ENCODE assay signal across 28 cellular contexts in the genomic region with DNA sequence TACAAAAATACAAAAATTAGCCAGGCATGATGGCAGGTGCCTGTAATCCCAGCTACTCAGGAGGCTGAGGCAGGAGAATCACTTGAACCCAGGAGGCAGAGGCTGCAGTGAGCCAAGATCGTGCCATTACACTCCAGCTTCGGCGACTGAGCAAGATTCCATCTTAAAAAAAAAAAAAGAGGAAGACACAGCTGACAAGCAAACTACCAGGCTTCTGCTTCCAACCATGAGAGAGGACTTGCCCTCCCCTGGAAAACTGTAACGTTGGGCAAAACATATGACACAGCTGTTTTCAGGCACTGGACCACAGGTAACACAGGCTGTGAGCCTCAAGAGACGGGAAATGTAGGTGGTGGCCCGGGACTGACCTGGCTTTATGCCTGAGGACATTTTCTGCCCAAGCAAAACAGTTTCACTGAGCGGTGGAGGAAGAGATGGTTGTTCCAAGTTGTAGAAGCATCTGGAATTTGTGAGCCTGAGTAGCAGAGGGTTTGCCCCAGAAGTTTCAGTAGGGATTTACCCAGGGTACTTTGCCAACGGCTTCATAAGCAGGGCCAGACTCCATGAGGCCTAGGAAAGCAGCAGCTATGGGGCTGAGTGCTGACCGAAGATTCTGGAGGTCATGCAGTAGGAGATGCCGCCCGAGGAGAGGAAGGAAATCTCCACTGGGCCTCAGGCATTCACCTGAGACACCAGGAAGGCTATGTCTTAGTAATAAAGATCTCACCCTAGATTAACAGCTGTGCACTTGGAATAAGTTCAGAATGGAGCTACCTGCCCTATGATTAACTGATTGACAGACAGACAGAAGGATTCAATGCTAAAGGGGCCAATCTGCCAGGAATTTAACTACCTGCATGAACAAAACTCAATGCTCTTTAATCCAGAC.
DNase-seq lines count a peak whose midpoint lies in the region; ATAC-seq, FAIRE-seq and TF ChIP-seq lines count a peak whose summit lies in the region.
"Had no signal": no experiment of that assay in that cellular context is flagged by ENCODE, and none has a peak within 500 bp of the region (broad histone marks: within the 10 kb centered on the region; RNA-seq: fewer than 3 reads in every experiment).

No MANE protein-coding gene starts in this region.

- no peak for TF ChIP-seq EP300 in K562 (IDR thresholded peaks at IDR 0.05; ENCODE audit: low read length)

- no peak overlapping the region for H4K8ac ChIP-seq in mesenchymal stem cell (ENCODE audit: low read length)

- TF ChIP-seq RAD21 in K562 (CRISPR knock-in tag; conservative IDR thresholded peaks at IDR 0.05 in 1 of 2, IDR thresholded peaks at IDR 0.05 in 1 of 2), result no peak

- POLR2A ChIA-PET in K562 (lab: Yijun Ruan, JAX), result interaction anchor here (0.7 to 1.0 kb wide), 2 partner anchors 17 to 171 kb away, joined by 3 read pairs; no protein-coding TSS in a partner anchor
- POLR2A ChIA-PET in CD8-positive, alpha-beta T cell (lab: Charles Lee), result no interaction called here

- H3K27me3 Mint-ChIP-seq in CD8-positive, alpha-beta T cell (ENCODE audit: low read depth), result no peaks in the 10 kb centered on the region
- H3K27me3 Mint-ChIP-seq: activated CD4-positive, alpha-beta T cell treated with anti-CD3 and anti-CD28 coated beads, Interleukin-2, amount 10 ng/mL, durations not matched to agents 7 days and 5 days; activated naive CD8-positive, alpha-beta T cell treated with anti-CD3 and anti-CD28 coated beads, Interleukin-2, amount 50 U/mL, for 24 hours; B cell had no signal

- peaks cover 35% of the 10 kb centered on the region for H3K79me1 ChIP-seq in mesenchymal stem cell (replicated peaks; ENCODE audit: low read length, poor library complexity, severe bottlenecking)

- H3K27ac ChIP-seq in K562 (ENCODE audit: extremely low read depth, low read depth, low read length) (no peak overlapping the region), mesenchymal stem cell (ENCODE audit: low read length, poor library complexity, severe bottlenecking) (peak overlapping the region; percentile 38)
- no peak overlapping the region for H3K27ac ChIP-seq in CD8-positive, alpha-beta T cell (ENCODE audit: low read depth, low read length)
- H3K27ac ChIP-seq: lower lobe of right lung, sigmoid colon, upper lobe of right lung had no signal

- no TSS peak for BruUV-seq in K562 (replicated peaks; lab: Mats Ljungman, UMichigan)

- peaks cover 3% of the 10 kb centered on the region; the same call in 1 of the 3 replicates for H3K79me2 ChIP-seq in K562 (ENCODE audit: control insufficient read depth, insufficient read depth, low read length)

- H3K36me3 ChIP-seq in K562 (ENCODE audit: control insufficient read depth, insufficient read depth, low read length) (peaks cover 42% of the 10 kb centered on the region; the same call in 2 of the 3 replicates), mesenchymal stem cell (ENCODE audit: control insufficient read depth in 1 of 2, insufficient read depth in 2 of 2, low read depth in 1 of 2, low read length in 2 of 2) (peaks cover 22 to 34% of the 10 kb centered on the region in 2 experiments)
- no peaks in the 10 kb centered on the region for H3K36me3 ChIP-seq in CD8-positive, alpha-beta T cell (ENCODE audit: insufficient read depth, low read length)

- CTCF ChIA-PET in K562 (lab: Yijun Ruan, JAX; ENCODE audit: low intra/inter-chr PET ratio), result no interaction called here
- CTCF ChIA-PET in CD8-positive, alpha-beta T cell (lab: Charles Lee), result no interaction called here

- FAIRE-seq in K562 (lab: Jason Lieb, UNC), result no peak

- no peak overlapping the region for H3K9ac ChIP-seq in K562 (ENCODE audit: insufficient read depth in 1 of 2, low read depth in 2 of 2, low read length in 2 of 2)
- no peak overlapping the region for H3K9ac ChIP-seq in mesenchymal stem cell (ENCODE audit: low read length)

- H3K27ac Mint-ChIP-seq in CD8-positive, alpha-beta T cell, result no peak overlapping the region
- H3K27ac Mint-ChIP-seq: activated CD4-positive, alpha-beta T cell treated with anti-CD3 and anti-CD28 coated beads, Interleukin-2, amount 10 ng/mL, durations not matched to agents 7 days and 5 days; activated naive CD8-positive, alpha-beta T cell treated with anti-CD3 and anti-CD28 coated beads, Interleukin-2, amount 50 U/mL, for 24 hours; B cell; stimulated activated effector memory CD8-positive, alpha-beta T cell treated with anti-CD3 and anti-CD28 coated beads, Interleukin-12 subunit alpha, Interleukin-12 subunit beta, amount 100 ng/mL, for 72 hours had no signal

- H2AFZ ChIP-seq in K562 (ENCODE audit: low read depth, low read length) (no peak overlapping the region), mesenchymal stem cell (ENCODE audit: low read depth, low read length) (no peak overlapping the region)

- peak overlapping the region in 1 of 2 experiments; percentile 48 for H3K14ac ChIP-seq in mesenchymal stem cell (ENCODE audit: low read length in 2 of 2)

- no peaks in the 10 kb centered on the region for H3K4me1 Mint-ChIP-seq in CD8-positive, alpha-beta T cell (ENCODE audit: low read depth)
- H3K4me1 Mint-ChIP-seq: activated CD4-positive, alpha-beta T cell treated with anti-CD3 and anti-CD28 coated beads, Interleukin-2, amount 10 ng/mL, durations not matched to agents 7 days and 5 days; activated naive CD8-positive, alpha-beta T cell treated with anti-CD3 and anti-CD28 coated beads, Interleukin-2, amount 50 U/mL, for 24 hours; stimulated activated effector memory CD8-positive, alpha-beta T cell treated with anti-CD3 and anti-CD28 coated beads, Interleukin-12 subunit alpha, Interleukin-12 subunit beta, amount 100 ng/mL, for 72 hours had no signal

- no peak overlapping the region for H3K4ac ChIP-seq in mesenchymal stem cell (ENCODE audit: low read depth in 1 of 2, low read length in 2 of 2)

- H2BK120ac ChIP-seq in mesenchymal stem cell (ENCODE audit: low read depth, low read length), result no peak overlapping the region

- H4K20me1 ChIP-seq in K562 (replicated peaks; ENCODE audit: control insufficient read depth, insufficient read depth, low read length), result no peaks in the 10 kb centered on the region

- no peaks in the 10 kb centered on the region for H3K9me3 Mint-ChIP-seq in CD8-positive, alpha-beta T cell
- H3K9me3 Mint-ChIP-seq: activated CD4-positive, alpha-beta T cell treated with anti-CD3 and anti-CD28 coated beads, Interleukin-2, amount 10 ng/mL, durations not matched to agents 7 days and 5 days; activated naive CD8-positive, alpha-beta T cell treated with anti-CD3 and anti-CD28 coated beads, Interleukin-2, amount 50 U/mL, for 24 hours; activated T-cell treated with anti-CD3 and anti-CD28 coated beads, Interleukin-2, amount 50 U/mL, for 4 hours; stimulated activated effector memory CD8-positive, alpha-beta T cell treated with anti-CD3 and anti-CD28 coated beads, Interleukin-12 subunit alpha, Interleukin-12 subunit beta, amount 100 ng/mL, for 72 hours had no signal

- no peaks in the 10 kb centered on the region for H3K9me1 ChIP-seq in K562 (ENCODE audit: control insufficient read depth, insufficient read depth, low read length)

- no peak overlapping the region for H3K4me2 ChIP-seq in K562 (ENCODE audit: insufficient read depth, low read length)
- H3K4me2 ChIP-seq in mesenchymal stem cell (ENCODE audit: low read length, poor library complexity, severe bottlenecking), result no peak overlapping the region

- H4K91ac ChIP-seq in mesenchymal stem cell (ENCODE audit: low read length), result no peak overlapping the region

- in situ Hi-C loops in K562 (cut with MboI), result no loop called here

- no peak overlapping the region for H3K4me3 ChIP-seq in K562
- H3K4me3 ChIP-seq in mesenchymal stem cell (ENCODE audit: insufficient read depth in 1 of 2, low read depth in 1 of 2, low read length in 2 of 2), result no peak overlapping the region
- H3K4me3 ChIP-seq in CD8-positive, alpha-beta T cell (ENCODE audit: low read depth, low read length), result no peak overlapping the region
- H3K4me3 ChIP-seq: lower lobe of right lung, sigmoid colon, upper lobe of right lung had no signal

- TF ChIP-seq CTCF in K562 (IDR thresholded peaks at IDR 0.05 in 2 of 3, conservative IDR thresholded peaks at IDR 0.05 in 1 of 3; ENCODE audit: insufficient read depth in 2 of 3, low read depth in 1 of 3, low read length in 3 of 3), result no peak
- no peak for TF ChIP-seq CTCF in CD8-positive, alpha-beta T cell (IDR thresholded peaks at IDR 0.05)

- no peak overlapping the region for H3K4me3 Mint-ChIP-seq in CD8-positive, alpha-beta T cell
- H3K4me3 Mint-ChIP-seq: activated CD4-positive, alpha-beta T cell treated with anti-CD3 and anti-CD28 coated beads, Interleukin-2, amount 10 ng/mL, durations not matched to agents 7 days and 5 days; activated naive CD8-positive, alpha-beta T cell treated with anti-CD3 and anti-CD28 coated beads, Interleukin-2, amount 50 U/mL, for 24 hours; activated T-cell treated with anti-CD3 and anti-CD28 coated beads, Interleukin-2, amount 50 U/mL, for 4 hours; B cell; stimulated activated effector memory CD8-positive, alpha-beta T cell treated with anti-CD3 and anti-CD28 coated beads, Interleukin-12 subunit alpha, Interleukin-12 subunit beta, amount 100 ng/mL, for 72 hours had no signal

- H3K4me1 ChIP-seq in K562 (replicated peaks in 1 of 2; ENCODE audit: control insufficient read depth in 2 of 2, insufficient read depth in 2 of 2, low read length in 2 of 2) (peaks cover 6 to 10% of the 10 kb centered on the region in 2 experiments; a peak in 3 of 5 replicates), mesenchymal stem cell (ENCODE audit: control insufficient read depth, insufficient read depth, low read depth, low read length) (peaks cover 4% of the 10 kb centered on the region)
- no peaks in the 10 kb centered on the region for H3K4me1 ChIP-seq in CD8-positive, alpha-beta T cell (ENCODE audit: insufficient read depth, low read length)
- H3K4me1 ChIP-seq: lower lobe of right lung, sigmoid colon, upper lobe of right lung had no signal

- H3K9me3 ChIP-seq in K562 (replicated peaks; ENCODE audit: control insufficient read depth, insufficient read depth, low read depth, low read length), result no peaks in the 10 kb centered on the region
- no peaks in the 10 kb centered on the region for H3K9me3 ChIP-seq in mesenchymal stem cell (ENCODE audit: control insufficient read depth, low read length)
- no peaks in the 10 kb centered on the region for H3K9me3 ChIP-seq in CD8-positive, alpha-beta T cell (ENCODE audit: low read length)
- H3K9me3 ChIP-seq: lower lobe of right lung, sigmoid colon, upper lobe of right lung had no signal

- H3K23ac ChIP-seq in mesenchymal stem cell (ENCODE audit: low read length in 2 of 2), result no peak overlapping the region

- H3K18ac ChIP-seq in mesenchymal stem cell (ENCODE audit: low read depth in 1 of 2, low read length in 2 of 2), result peak overlapping the region; percentile 43 to 76

- H2BK15ac ChIP-seq in mesenchymal stem cell (ENCODE audit: low read depth, poor library complexity, severe bottlenecking), result no peak overlapping the region

- peak overlapping the region in 1 of 2 experiments; percentile 39 for H2BK12ac ChIP-seq in mesenchymal stem cell (ENCODE audit: low read length in 2 of 2)

- peak; percentile 79 for DNase-seq in DMS 273 (lab: John Stamatoyannopoulos, UW; ENCODE audit: unreplicated experiment)
- DNase-seq in NCI-H2171 (lab: John Stamatoyannopoulos, UW), result peak; percentile 11
- DNase-seq in K562 (ENCODE audit: extremely low read depth in 1 of 4, low spot score in 3 of 4), result no peak
- DNase-seq in mesenchymal stem cell, result no peak
- no peak for DNase-seq in SKM-1 (lab: John Stamatoyannopoulos, UW; ENCODE audit: unreplicated experiment)
- DNase-seq in anterior cingulate cortex (lab: John Stamatoyannopoulos, UW), result no peak
- DNase-seq in CD8-positive, alpha-beta T cell, result no peak
- DNase-seq: activated CD4-positive, alpha-beta T cell treated with anti-CD3 and anti-CD28 coated beads, Interleukin-2, amount 10 ng/mL, durations not matched to agents 7 days and 5 days; activated gamma-delta T cell treated with Interleukin-2 at 50 U/mL for 16 hours; activated naive CD8-positive, alpha-beta T cell treated with anti-CD3 and anti-CD28 coated beads, Interleukin-2, amount 50 U/mL, for 24 hours; activated T-cell treated with anti-CD3 and anti-CD28 coated beads, Interleukin-2, amount 50 U/mL, for 4 hours; COR-L47; DMS79 treated with DMSO at 0.1 percent for 48 hours; HCEC 1CT; IMR-90; lower lobe of right lung; NCI-H1105; NCI-H2029; NCI-H2227 treated with DMSO at 0.1 percent for 48 hours; NCI-H748 treated with DMSO at 0.1 percent for 48 hours; posterior cingulate gyrus; sigmoid colon; stimulated activated CD4-positive, alpha-beta T cell treated with anti-CD3 and anti-CD28 coated beads, Interleukin-4, amount 100 ng/mL, for 24 hours; upper lobe of right lung had no signal

- intact Hi-C loops in K562 (cut with micrococcal nuclease), result no loop called here
- intact Hi-C loops in CD8-positive, alpha-beta T cell (cut with DNase I, micrococcal nuclease), result no loop called here

- no peaks in the 10 kb centered on the region for H3K27me3 ChIP-seq in K562 (ENCODE audit: control insufficient read depth in 2 of 2, insufficient read depth in 2 of 2, low read length in 2 of 2)
- no peaks in the 10 kb centered on the region for H3K27me3 ChIP-seq in mesenchymal stem cell (ENCODE audit: control insufficient read depth in 1 of 2, insufficient read depth in 1 of 2, low read length in 2 of 2)
- no peaks in the 10 kb centered on the region for H3K27me3 ChIP-seq in CD8-positive, alpha-beta T cell (ENCODE audit: insufficient read depth, low read length)
- H3K27me3 ChIP-seq: sigmoid colon, upper lobe of right lung had no signal

- WGBS in K562 (ENCODE audit: insufficient coverage, low coverage, missing lambda C conversion rate), result 63% methylated on average over 7 of the region's 11 CpGs
- WGBS in mesenchymal stem cell, result 91% methylated on average over 11 of the region's 11 CpGs

- H2AK5ac ChIP-seq in mesenchymal stem cell (ENCODE audit: low read length, severe bottlenecking), result no peak overlapping the region

- ATAC-seq in K562, result no peak
- no peak for ATAC-seq in CD8-positive, alpha-beta T cell
- ATAC-seq in HG02798 (IDR thresholded peaks at IDR 0.05; ENCODE audit: poor library complexity, unreplicated experiment), result no peak
- ATAC-seq: activated naive CD8-positive, alpha-beta T cell treated with anti-CD3 and anti-CD28 coated beads, Interleukin-2, amount 50 U/mL, for 24 hours; activated T-cell treated with anti-CD3 and anti-CD28 coated beads, Interleukin-2, amount 50 U/mL, for 4 hours; lower lobe of right lung; Right ventricle myocardium inferior; stimulated activated effector memory CD8-positive, alpha-beta T cell treated with anti-CD3 and anti-CD28 coated beads, Interleukin-12 subunit alpha, Interleukin-12 subunit beta, amount 100 ng/mL, for 72 hours; upper lobe of right lung had no signal

- no peak overlapping the region for H2BK5ac ChIP-seq in mesenchymal stem cell (ENCODE audit: low read depth, low read length, poor library complexity, severe bottlenecking)

- H3K36me3 Mint-ChIP-seq in CD8-positive, alpha-beta T cell, result peaks cover 28% of the 10 kb centered on the region

- TF ChIP-seq POLR2A in K562 (conservative IDR thresholded peaks at IDR 0.05), result no peak

Comparison
In these comparisons a context has a peak if more than half of its experiments do, and no peak if none do; other contexts are left out.
1. DNase-seq: peak in DMS 273 (single experiment) and NCI-H2171 (single experiment); none in K562 (0 of 4), mesenchymal stem cell (single experiment), SKM-1 (single experiment), anterior cingulate cortex (0 of 58) and CD8-positive, alpha-beta T cell (0 of 7).